1 cellular context compared by ENCODE assay signal in the genomic region with DNA sequence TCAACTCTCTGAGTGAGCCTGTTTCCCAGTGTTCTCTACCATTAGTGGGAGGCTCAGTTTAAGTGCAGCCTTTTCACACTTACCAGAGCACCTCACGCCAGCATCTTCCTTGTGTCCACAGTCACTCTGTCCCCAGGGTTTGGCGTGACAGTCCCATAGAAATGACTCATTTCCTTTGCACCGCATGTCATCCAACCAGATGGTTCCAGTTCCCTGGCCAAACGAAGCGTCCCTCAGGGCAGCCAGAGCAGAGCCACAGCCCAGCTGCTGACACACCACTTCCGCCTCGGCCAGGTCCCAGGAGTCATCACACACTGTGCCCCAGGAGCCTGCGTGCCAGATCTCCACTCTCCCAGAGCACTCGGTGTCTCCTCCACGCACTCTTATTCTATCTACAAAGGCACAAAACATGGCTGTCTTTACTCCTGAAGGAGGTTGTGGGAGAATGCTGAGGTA.
TF ChIP-seq lines count a peak whose summit lies in the region.

No MANE protein-coding gene starts in this region.

TF ChIP-seq in HepG2, 621 proteins besides CTCF, POLR2A, EP300 and RAD21 (continued from another document):
- no peak for TF ChIP-seq SRSF9 (IDR thresholded peaks at IDR 0.05; ENCODE audit: borderline replicate concordance, insufficient read depth, low read depth, low read length, poor library complexity, severe bottlenecking)
- TF ChIP-seq, protein P1, sequence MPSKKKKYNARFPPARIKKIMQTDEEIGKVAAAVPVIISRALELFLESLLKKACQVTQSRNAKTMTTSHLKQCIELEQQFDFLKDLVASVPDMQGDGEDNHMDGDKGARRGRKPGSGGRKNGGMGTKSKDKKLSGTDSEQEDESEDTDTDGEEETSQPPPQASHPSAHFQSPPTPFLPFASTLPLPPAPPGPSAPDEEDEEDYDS (CRISPR knock-in tag; IDR thresholded peaks at IDR 0.05) = 0 out of 2 replicates have a peak, but pooled peaks have one; percentile 32
- peak; percentile 40; the same call in 1 of the 2 replicates for TF ChIP-seq SALL1 (CRISPR knock-in tag; IDR thresholded peaks at IDR 0.05)
- peak; percentile 91 for TF ChIP-seq GATAD1 (CRISPR knock-in tag; IDR thresholded peaks at IDR 0.05)
- peak; percentile 55 for TF ChIP-seq SAP130 (CRISPR knock-in tag; IDR thresholded peaks at IDR 0.05; ENCODE audit: low read depth)
- TF ChIP-seq ZMYM4 (CRISPR knock-in tag; IDR thresholded peaks at IDR 0.05) = peak; percentile 64; the same call in 1 of the 2 replicates
- TF ChIP-seq ETV5 (CRISPR knock-in tag; IDR thresholded peaks at IDR 0.05; ENCODE audit: borderline replicate concordance) = peak; percentile 44; the same call in 1 of the 2 replicates
- no peak for TF ChIP-seq RBFOX2 (IDR thresholded peaks at IDR 0.05; ENCODE audit: low read depth, low read length)
- TF ChIP-seq, protein P2, sequence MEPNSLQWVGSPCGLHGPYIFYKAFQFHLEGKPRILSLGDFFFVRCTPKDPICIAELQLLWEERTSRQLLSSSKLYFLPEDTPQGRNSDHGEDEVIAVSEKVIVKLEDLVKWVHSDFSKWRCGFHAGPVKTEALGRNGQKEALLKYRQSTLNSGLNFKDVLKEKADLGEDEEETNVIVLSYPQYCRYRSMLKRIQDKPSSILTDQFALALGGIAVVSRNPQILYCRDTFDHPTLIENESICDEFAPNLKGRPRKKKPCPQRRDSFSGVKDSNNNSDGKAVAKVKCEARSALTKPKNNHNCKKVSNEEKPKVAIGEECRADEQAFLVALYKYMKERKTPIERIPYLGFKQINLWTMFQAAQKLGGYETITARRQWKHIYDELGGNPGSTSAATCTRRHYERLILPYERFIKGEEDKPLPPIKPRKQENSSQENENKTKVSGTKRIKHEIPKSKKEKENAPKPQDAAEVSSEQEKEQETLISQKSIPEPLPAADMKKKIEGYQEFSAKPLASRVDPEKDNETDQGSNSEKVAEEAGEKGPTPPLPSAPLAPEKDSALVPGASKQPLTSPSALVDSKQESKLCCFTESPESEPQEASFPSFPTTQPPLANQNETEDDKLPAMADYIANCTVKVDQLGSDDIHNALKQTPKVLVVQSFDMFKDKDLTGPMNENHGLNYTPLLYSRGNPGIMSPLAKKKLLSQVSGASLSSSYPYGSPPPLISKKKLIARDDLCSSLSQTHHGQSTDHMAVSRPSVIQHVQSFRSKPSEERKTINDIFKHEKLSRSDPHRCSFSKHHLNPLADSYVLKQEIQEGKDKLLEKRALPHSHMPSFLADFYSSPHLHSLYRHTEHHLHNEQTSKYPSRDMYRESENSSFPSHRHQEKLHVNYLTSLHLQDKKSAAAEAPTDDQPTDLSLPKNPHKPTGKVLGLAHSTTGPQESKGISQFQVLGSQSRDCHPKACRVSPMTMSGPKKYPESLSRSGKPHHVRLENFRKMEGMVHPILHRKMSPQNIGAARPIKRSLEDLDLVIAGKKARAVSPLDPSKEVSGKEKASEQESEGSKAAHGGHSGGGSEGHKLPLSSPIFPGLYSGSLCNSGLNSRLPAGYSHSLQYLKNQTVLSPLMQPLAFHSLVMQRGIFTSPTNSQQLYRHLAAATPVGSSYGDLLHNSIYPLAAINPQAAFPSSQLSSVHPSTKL (CRISPR knock-in tag; IDR thresholded peaks at IDR 0.05) = 0 out of 2 replicates have a peak, but pooled peaks have one; percentile 10
- peak; percentile 55 for TF ChIP-seq NFYC (CRISPR knock-in tag; IDR thresholded peaks at IDR 0.05)
- no peak for TF ChIP-seq ZNF768 (CRISPR knock-in tag; IDR thresholded peaks at IDR 0.05)
- no peak for TF ChIP-seq TBX2 (CRISPR knock-in tag; IDR thresholded peaks at IDR 0.05; ENCODE audit: borderline replicate concordance)
- TF ChIP-seq ZBTB7B (CRISPR knock-in tag; IDR thresholded peaks at IDR 0.05) = no peak
- TF ChIP-seq RARA (CRISPR knock-in tag; IDR thresholded peaks at IDR 0.05) = no peak
- TF ChIP-seq NBN (conservative IDR thresholded peaks at IDR 0.05) = no peak
- TF ChIP-seq, protein P3, sequence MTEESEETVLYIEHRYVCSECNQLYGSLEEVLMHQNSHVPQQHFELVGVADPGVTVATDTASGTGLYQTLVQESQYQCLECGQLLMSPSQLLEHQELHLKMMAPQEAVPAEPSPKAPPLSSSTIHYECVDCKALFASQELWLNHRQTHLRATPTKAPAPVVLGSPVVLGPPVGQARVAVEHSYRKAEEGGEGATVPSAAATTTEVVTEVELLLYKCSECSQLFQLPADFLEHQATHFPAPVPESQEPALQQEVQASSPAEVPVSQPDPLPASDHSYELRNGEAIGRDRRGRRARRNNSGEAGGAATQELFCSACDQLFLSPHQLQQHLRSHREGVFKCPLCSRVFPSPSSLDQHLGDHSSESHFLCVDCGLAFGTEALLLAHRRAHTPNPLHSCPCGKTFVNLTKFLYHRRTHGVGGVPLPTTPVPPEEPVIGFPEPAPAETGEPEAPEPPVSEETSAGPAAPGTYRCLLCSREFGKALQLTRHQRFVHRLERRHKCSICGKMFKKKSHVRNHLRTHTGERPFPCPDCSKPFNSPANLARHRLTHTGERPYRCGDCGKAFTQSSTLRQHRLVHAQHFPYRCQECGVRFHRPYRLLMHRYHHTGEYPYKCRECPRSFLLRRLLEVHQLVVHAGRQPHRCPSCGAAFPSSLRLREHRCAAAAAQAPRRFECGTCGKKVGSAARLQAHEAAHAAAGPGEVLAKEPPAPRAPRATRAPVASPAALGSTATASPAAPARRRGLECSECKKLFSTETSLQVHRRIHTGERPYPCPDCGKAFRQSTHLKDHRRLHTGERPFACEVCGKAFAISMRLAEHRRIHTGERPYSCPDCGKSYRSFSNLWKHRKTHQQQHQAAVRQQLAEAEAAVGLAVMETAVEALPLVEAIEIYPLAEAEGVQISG (CRISPR knock-in tag; IDR thresholded peaks at IDR 0.05) = 0 out of 2 replicates have a peak, but pooled peaks have one; percentile 39
- 0 out of 2 replicates have a peak, but pooled peaks have one; percentile 36 for TF ChIP-seq ZNF329 (CRISPR knock-in tag; IDR thresholded peaks at IDR 0.05; ENCODE audit: low read depth)
- no peak for TF ChIP-seq ZNF468 (CRISPR knock-in tag; IDR thresholded peaks at IDR 0.05)
- TF ChIP-seq ARNT2 (CRISPR knock-in tag; IDR thresholded peaks at IDR 0.05; ENCODE audit: low read depth) = no peak
- TF ChIP-seq HMG20A (CRISPR knock-in tag; IDR thresholded peaks at IDR 0.05; ENCODE audit: borderline replicate concordance) = no peak
- 0 out of 2 replicates have a peak, but pooled peaks have one; percentile 18 for TF ChIP-seq BHLHE40 (IDR thresholded peaks at IDR 0.05; ENCODE audit: low read length)
- no peak for TF ChIP-seq MIXL1 (CRISPR knock-in tag; IDR thresholded peaks at IDR 0.05)
- TF ChIP-seq, protein P4, sequence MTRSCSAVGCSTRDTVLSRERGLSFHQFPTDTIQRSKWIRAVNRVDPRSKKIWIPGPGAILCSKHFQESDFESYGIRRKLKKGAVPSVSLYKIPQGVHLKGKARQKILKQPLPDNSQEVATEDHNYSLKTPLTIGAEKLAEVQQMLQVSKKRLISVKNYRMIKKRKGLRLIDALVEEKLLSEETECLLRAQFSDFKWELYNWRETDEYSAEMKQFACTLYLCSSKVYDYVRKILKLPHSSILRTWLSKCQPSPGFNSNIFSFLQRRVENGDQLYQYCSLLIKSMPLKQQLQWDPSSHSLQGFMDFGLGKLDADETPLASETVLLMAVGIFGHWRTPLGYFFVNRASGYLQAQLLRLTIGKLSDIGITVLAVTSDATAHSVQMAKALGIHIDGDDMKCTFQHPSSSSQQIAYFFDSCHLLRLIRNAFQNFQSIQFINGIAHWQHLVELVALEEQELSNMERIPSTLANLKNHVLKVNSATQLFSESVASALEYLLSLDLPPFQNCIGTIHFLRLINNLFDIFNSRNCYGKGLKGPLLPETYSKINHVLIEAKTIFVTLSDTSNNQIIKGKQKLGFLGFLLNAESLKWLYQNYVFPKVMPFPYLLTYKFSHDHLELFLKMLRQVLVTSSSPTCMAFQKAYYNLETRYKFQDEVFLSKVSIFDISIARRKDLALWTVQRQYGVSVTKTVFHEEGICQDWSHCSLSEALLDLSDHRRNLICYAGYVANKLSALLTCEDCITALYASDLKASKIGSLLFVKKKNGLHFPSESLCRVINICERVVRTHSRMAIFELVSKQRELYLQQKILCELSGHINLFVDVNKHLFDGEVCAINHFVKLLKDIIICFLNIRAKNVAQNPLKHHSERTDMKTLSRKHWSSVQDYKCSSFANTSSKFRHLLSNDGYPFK (CRISPR knock-in tag; IDR thresholded peaks at IDR 0.05; ENCODE audit: borderline replicate concordance) = peak; percentile 79; the same call in 1 of the 2 replicates
- TF ChIP-seq ZSCAN29 (CRISPR knock-in tag; conservative IDR thresholded peaks at IDR 0.05) = 0 out of 2 replicates have a peak, but pooled peaks have one; percentile 30
- TF ChIP-seq YEATS2 (CRISPR knock-in tag; IDR thresholded peaks at IDR 0.05; ENCODE audit: borderline replicate concordance) = 0 out of 2 replicates have a peak, but pooled peaks have one; percentile 39
- TF ChIP-seq, protein P5, sequence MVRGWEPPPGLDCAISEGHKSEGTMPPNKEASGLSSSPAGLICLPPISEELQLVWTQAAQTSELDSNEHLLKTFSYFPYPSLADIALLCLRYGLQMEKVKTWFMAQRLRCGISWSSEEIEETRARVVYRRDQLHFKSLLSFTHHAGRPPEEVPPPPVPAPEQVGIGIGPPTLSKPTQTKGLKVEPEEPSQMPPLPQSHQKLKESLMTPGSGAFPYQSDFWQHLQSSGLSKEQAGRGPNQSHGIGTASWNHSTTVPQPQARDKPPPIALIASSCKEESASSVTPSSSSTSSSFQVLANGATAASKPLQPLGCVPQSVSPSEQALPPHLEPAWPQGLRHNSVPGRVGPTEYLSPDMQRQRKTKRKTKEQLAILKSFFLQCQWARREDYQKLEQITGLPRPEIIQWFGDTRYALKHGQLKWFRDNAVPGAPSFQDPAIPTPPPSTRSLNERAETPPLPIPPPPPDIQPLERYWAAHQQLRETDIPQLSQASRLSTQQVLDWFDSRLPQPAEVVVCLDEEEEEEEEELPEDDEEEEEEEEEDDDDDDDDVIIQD (CRISPR knock-in tag; IDR thresholded peaks at IDR 0.05; ENCODE audit: low read depth) = 0 out of 2 replicates have a peak, but pooled peaks have one; percentile 17
- TF ChIP-seq SETDB1 (CRISPR knock-in tag; IDR thresholded peaks at IDR 0.05; ENCODE audit: borderline replicate concordance) = no peak
- no peak for TF ChIP-seq TBP (CRISPR knock-in tag; IDR thresholded peaks at IDR 0.05)
- TF ChIP-seq, protein P6, sequence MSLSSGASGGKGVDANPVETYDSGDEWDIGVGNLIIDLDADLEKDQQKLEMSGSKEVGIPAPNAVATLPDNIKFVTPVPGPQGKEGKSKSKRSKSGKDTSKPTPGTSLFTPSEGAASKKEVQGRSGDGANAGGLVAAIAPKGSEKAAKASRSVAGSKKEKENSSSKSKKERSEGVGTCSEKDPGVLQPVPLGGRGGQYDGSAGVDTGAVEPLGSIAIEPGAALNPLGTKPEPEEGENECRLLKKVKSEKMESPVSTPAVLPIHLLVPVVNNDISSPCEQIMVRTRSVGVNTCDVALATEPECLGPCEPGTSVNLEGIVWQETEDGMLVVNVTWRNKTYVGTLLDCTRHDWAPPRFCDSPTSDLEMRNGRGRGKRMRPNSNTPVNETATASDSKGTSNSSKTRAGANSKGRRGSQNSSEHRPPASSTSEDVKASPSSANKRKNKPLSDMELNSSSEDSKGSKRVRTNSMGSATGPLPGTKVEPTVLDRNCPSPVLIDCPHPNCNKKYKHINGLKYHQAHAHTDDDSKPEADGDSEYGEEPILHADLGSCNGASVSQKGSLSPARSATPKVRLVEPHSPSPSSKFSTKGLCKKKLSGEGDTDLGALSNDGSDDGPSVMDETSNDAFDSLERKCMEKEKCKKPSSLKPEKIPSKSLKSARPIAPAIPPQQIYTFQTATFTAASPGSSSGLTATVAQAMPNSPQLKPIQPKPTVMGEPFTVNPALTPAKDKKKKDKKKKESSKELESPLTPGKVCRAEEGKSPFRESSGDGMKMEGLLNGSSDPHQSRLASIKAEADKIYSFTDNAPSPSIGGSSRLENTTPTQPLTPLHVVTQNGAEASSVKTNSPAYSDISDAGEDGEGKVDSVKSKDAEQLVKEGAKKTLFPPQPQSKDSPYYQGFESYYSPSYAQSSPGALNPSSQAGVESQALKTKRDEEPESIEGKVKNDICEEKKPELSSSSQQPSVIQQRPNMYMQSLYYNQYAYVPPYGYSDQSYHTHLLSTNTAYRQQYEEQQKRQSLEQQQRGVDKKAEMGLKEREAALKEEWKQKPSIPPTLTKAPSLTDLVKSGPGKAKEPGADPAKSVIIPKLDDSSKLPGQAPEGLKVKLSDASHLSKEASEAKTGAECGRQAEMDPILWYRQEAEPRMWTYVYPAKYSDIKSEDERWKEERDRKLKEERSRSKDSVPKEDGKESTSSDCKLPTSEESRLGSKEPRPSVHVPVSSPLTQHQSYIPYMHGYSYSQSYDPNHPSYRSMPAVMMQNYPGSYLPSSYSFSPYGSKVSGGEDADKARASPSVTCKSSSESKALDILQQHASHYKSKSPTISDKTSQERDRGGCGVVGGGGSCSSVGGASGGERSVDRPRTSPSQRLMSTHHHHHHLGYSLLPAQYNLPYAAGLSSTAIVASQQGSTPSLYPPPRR (CRISPR knock-in tag; IDR thresholded peaks at IDR 0.05; ENCODE audit: borderline replicate concordance) = no peak
- no peak for TF ChIP-seq ATF7-NPFF (CRISPR knock-in tag; IDR thresholded peaks at IDR 0.05; ENCODE audit: low read depth)
- TF ChIP-seq ZNF709 (CRISPR knock-in tag; IDR thresholded peaks at IDR 0.05) = no peak
- TF ChIP-seq FOXA1 (IDR thresholded peaks at IDR 0.05) = no peak
- TF ChIP-seq FOXA1 (CRISPR knock-in tag; IDR thresholded peaks at IDR 0.05) = no peak
- TF ChIP-seq ELF1 (CRISPR knock-in tag; IDR thresholded peaks at IDR 0.05) = peak; percentile 68
- peak; percentile 44 for TF ChIP-seq NFYB (CRISPR knock-in tag; IDR thresholded peaks at IDR 0.05)
- TF ChIP-seq ZNF660 (CRISPR knock-in tag; IDR thresholded peaks at IDR 0.05; ENCODE audit: borderline replicate concordance, low read depth) = no peak
- peak; percentile 89 for TF ChIP-seq GABPB1 (CRISPR knock-in tag; IDR thresholded peaks at IDR 0.05)
- TF ChIP-seq TEAD3 (CRISPR knock-in tag; optimal IDR thresholded peaks at IDR 0.05; ENCODE audit: borderline replicate concordance) = peak; percentile 31
- TF ChIP-seq, protein P7, sequence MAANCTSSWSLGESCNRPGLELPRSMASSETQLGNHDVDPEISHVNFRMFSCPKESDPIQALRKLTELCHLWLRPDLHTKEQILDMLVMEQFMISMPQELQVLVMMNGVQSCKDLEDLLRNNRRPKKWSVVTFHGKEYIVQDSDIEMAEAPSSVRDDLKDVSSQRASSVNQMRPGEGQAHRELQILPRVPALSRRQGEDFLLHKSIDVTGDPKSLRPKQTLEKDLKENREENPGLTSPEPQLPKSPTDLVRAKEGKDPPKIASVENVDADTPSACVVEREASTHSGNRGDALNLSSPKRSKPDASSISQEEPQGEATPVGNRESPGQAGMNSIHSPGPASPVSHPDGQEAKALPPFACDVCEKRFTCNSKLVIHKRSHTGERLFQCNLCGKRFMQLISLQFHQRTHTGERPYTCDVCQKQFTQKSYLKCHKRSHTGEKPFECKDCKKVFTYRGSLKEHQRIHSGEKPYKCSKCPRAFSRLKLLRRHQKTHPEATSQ (CRISPR knock-in tag; IDR thresholded peaks at IDR 0.05; ENCODE audit: borderline replicate concordance) = no peak
- TF ChIP-seq POLR2G (IDR thresholded peaks at IDR 0.05; ENCODE audit: low read depth, low read length) = peak; percentile 64; the same call in 1 of the 2 replicates
- peak; percentile 44; the same call in 1 of the 2 replicates for TF ChIP-seq GABPA (IDR thresholded peaks at IDR 0.05; ENCODE audit: low read depth, low read length)
- TF ChIP-seq GABPA (CRISPR knock-in tag; IDR thresholded peaks at IDR 0.05; ENCODE audit: low read depth) = peak; percentile 91
- TF ChIP-seq MTF1 (CRISPR knock-in tag; IDR thresholded peaks at IDR 0.05) = no peak
